Comparison of ENCODE assay signal across 9 cellular contexts in the genomic region with DNA sequence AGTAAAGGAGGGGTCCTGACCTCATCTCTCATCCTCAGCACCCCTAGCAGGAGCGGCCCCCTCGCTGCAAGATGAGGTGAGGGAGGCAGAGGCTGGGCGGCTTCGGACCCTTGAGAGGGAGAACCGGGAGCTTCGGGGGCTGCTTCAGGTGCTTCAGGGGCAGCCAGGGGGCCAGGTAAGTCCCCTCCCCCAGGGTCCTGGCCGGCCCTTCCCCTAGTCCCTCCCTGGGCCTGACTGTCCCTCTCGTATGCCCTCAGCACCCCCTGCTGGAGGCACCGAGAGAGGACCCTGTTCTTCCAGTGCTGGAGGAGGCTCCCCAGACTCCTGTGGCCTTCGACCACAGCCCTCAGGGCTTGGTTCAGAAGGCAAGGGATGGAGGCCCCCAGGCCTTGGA. TPM values are rescaled to one million over a fixed set of nuclear protein-coding genes. Genes with fewer than 3 reads are reported as not detected.
DNase-seq lines count a peak whose midpoint lies in the region; ATAC-seq, FAIRE-seq and TF ChIP-seq lines count a peak whose summit lies in the region.
"Had no signal": no experiment of that assay in that cellular context is flagged by ENCODE, and none has a peak within 500 bp of the region (broad histone marks: within the 10 kb centered on the region; RNA-seq: fewer than 3 reads in every experiment).

No MANE protein-coding gene starts in this region.

- no peak overlapping the region for H3K27ac ChIP-seq in H9 (ENCODE audit: insufficient read length, low read depth, low read length)
- no peak overlapping the region for H3K27ac ChIP-seq in adrenal gland
- H3K27ac ChIP-seq in lower lobe of right lung = no peak overlapping the region
- H3K27ac ChIP-seq: KMS-11 had no signal

- H3K9me3 ChIP-seq in H9 (ENCODE audit: control insufficient read depth, low read depth, low read length) (no peaks in the 10 kb centered on the region), adrenal gland (replicated peaks in 1 of 3) (no peaks in the 10 kb centered on the region), lower lobe of right lung (no peaks in the 10 kb centered on the region)

- H3K27me3 Mint-ChIP-seq in H9 (ENCODE audit: low read depth) = peaks cover 16% of the 10 kb centered on the region

- no peak overlapping the region for H4K91ac ChIP-seq in H9 (ENCODE audit: insufficient read length, low read depth, low read length)

- H2AFZ ChIP-seq in H9 (ENCODE audit: low read length) = no peak overlapping the region

- 0 out of 7 replicates have a peak, but pooled peaks cover 0 to 2% (median 0%) of the 10 kb centered on the region in 3 experiments for H3K36me3 Mint-ChIP-seq in H9 (ENCODE audit: insufficient read depth in 1 of 3, low read depth in 3 of 3)

- no peak overlapping the region for H3K9ac ChIP-seq in H9 (ENCODE audit: extremely low read depth, insufficient read length, low read length)
- H3K9ac ChIP-seq: KMS-11 had no signal

- no peak overlapping the region for H3K27ac Mint-ChIP-seq in H9

- H3K14ac ChIP-seq in H9 (ENCODE audit: insufficient read depth, low read length) = no peak overlapping the region

- no peak for FAIRE-seq in D721Med (lab: Jason Lieb, UNC)

- H2BK15ac ChIP-seq in H9 (ENCODE audit: low read depth, low read length) = no peak overlapping the region

- H3K36me3 ChIP-seq in adrenal gland (replicated peaks in 1 of 2) = no peaks in the 10 kb centered on the region
- H3K36me3 ChIP-seq in lower lobe of right lung = peaks cover 15% of the 10 kb centered on the region

- no peak overlapping the region for H2BK120ac ChIP-seq in H9 (ENCODE audit: low read depth, low read length, poor library complexity, severe bottlenecking)

- DNase-seq in D721Med (ENCODE audit: insufficient read length, low spot score) = peak; percentile 79
- DNase-seq in H9 = peak; percentile 64
- peak in 2 of 7 donors; percentile 41 to 47 for DNase-seq in adrenal gland
- no peak for DNase-seq in lower lobe of right lung
- no peak for DNase-seq in NOMO-1 (lab: John Stamatoyannopoulos, UW; ENCODE audit: unreplicated experiment in 2 of 2)
- DNase-seq in NCI-H187 treated with DMSO at 0.1 percent for 48 hours (lab: John Stamatoyannopoulos, UW) = no peak
- DNase-seq: amniotic stem cell had no signal

- H3K56ac ChIP-seq in H9 (ENCODE audit: insufficient read length, low read depth, low read length) = no peak overlapping the region

- H3K23ac ChIP-seq in H9 (ENCODE audit: insufficient read length, low read depth, low read length) = no peak overlapping the region

- TF ChIP-seq POLR2A in adrenal gland (IDR thresholded peaks at IDR 0.05) = no peak

- peaks cover 17% of the 10 kb centered on the region for H3K23me2 ChIP-seq in H9 (ENCODE audit: insufficient read length, low read depth, low read length, poor library complexity, severe bottlenecking)

- ATAC-seq in lower lobe of right lung (no peak), GM18873 (IDR thresholded peaks at IDR 0.05; ENCODE audit: low FRiP score, unreplicated experiment) (no peak)

- no peak overlapping the region for H2BK20ac ChIP-seq in H9 (ENCODE audit: low read depth, low read length, poor library complexity, severe bottlenecking)

- no peak overlapping the region for H2BK5ac ChIP-seq in H9 (ENCODE audit: insufficient read length, low read length)

- no peak overlapping the region for H3T11ph ChIP-seq in H9 (ENCODE audit: low read length)

- H4K5ac ChIP-seq in H9 (ENCODE audit: insufficient read length, low read depth, low read length) = no peak overlapping the region

- TF ChIP-seq CTCF in D721Med (IDR thresholded peaks at IDR 0.05; ENCODE audit: insufficient read depth, missing control alignments) (peak; percentile 18), H9 (conservative IDR thresholded peaks at IDR 0.05) (peak; percentile 68), adrenal gland (IDR thresholded peaks at IDR 0.05) (peak in 4 of 6 experiments; percentile 22 to 32 (median 26)), lower lobe of right lung (IDR thresholded peaks at IDR 0.05) (peak; percentile 18)

- H3K4me1 ChIP-seq in H9 (ENCODE audit: insufficient read depth, low read length) (peaks cover 2% of the 10 kb centered on the region; the same call in 1 of the 2 replicates), adrenal gland (replicated peaks in 1 of 2) (peaks cover 6% of the 10 kb centered on the region in 2 donors), lower lobe of right lung (peaks cover 31% of the 10 kb centered on the region)

- H2AK5ac ChIP-seq in H9 (ENCODE audit: insufficient read length, low read length) = no peak overlapping the region

- H3K4ac ChIP-seq in H9 (ENCODE audit: low read depth, low read length) = no peak overlapping the region

- H3K18ac ChIP-seq in H9 (ENCODE audit: insufficient read length, low read depth, low read length) = no peak overlapping the region

- H4K20me1 ChIP-seq in H9 (ENCODE audit: control insufficient read depth, insufficient read depth, insufficient read length) = peaks cover 3% of the 10 kb centered on the region

- no peak overlapping the region for H3K4me3 ChIP-seq in adrenal gland
- H3K4me3 ChIP-seq in lower lobe of right lung = no peak overlapping the region

- intact Hi-C loops in adrenal gland (cut with DNase I) = no loop called here
- intact Hi-C loops in lower lobe of right lung (cut with DNase I) = no loop called here

- H3K4me2 ChIP-seq in H9 (ENCODE audit: insufficient read depth, insufficient read length, low read length) = no peak overlapping the region
- H3K4me2 ChIP-seq: KMS-11 had no signal

- H4K8ac ChIP-seq in H9 (replicated peaks; ENCODE audit: insufficient read length, low read depth, low read length) = no peak overlapping the region

- no peak overlapping the region for H3K4me3 Mint-ChIP-seq in H9

- no peaks in the 10 kb centered on the region for H3K79me1 ChIP-seq in H9 (ENCODE audit: insufficient read depth, low read depth, low read length, poor library complexity, severe bottlenecking)

- no peaks in the 10 kb centered on the region for H3K9me3 Mint-ChIP-seq in H9

- no peak overlapping the region for H2BK12ac ChIP-seq in H9 (ENCODE audit: insufficient read length, low read depth, low read length)

- no CpG with 5 or more reads among the region's 10 CpGs for WGBS in H9 (ENCODE audit: extremely low coverage, insufficient read length, low lambda C conversion rate)
- WGBS in adrenal gland, 4 donors = 61 to 75% (median 72%) methylated on average over 5 to 10 of the region's 10 CpGs

- no peaks in the 10 kb centered on the region for H3K79me2 ChIP-seq in H9 (ENCODE audit: insufficient read depth, low read length)

- H3K4me1 Mint-ChIP-seq in H9 = peaks cover 7 to 38% of the 10 kb centered on the region in 2 experiments

- H3K27me3 ChIP-seq in H9 (ENCODE audit: insufficient read depth, low read length) (no peaks in the 10 kb centered on the region), adrenal gland (no peaks in the 10 kb centered on the region), lower lobe of right lung (ENCODE audit: low read depth) (no peaks in the 10 kb centered on the region)

RNA-seq across cellular contexts. Expression of gene CCDC88B, which starts 3.7 kb away (rescaled TPM):
- total RNA-seq in H9 (2021) (11.2 and 12.2 TPM in 2 replicates), adrenal gland (10 to 100 TPM in 7 of 8 donors, 1 to 10 TPM in 1; 8.9 to 22.6 (median 14.5) TPM), lower lobe of right lung (40.0 TPM)
- 100 to 1,000 TPM in 1 of 3 donors, 10 to 100 TPM in 1, 1 to 10 TPM in 1; 5.1 to 143 (median 47.9) TPM for polyA plus RNA-seq in adrenal gland

RNA-seq across cellular contexts. Expression of gene RPS6KA4, which starts 15.2 kb away (rescaled TPM):
- total RNA-seq in H9 (2021) (10.8 and 11.1 TPM in 2 replicates), adrenal gland (10 to 100 TPM; 13.4 to 89.3 (median 27.0) TPM), lower lobe of right lung (36.1 TPM)
- 10 to 100 TPM in 2 of 3 donors, 1 to 10 TPM in 1; 4.9 to 29.8 (median 14.4) TPM for polyA plus RNA-seq in adrenal gland

RNA-seq across cellular contexts. Expression of gene PRDX5, which starts 25.8 kb away (rescaled TPM):
- total RNA-seq in H9 (2021) = 225 and 228 TPM in 2 replicates
- 100 to 1,000 TPM; 324 to 684 (median 429) TPM for total RNA-seq in adrenal gland
- 100 to 1,000 TPM; 403 to 713 (median 555) TPM for polyA plus RNA-seq in adrenal gland
- total RNA-seq in lower lobe of right lung = 203 TPM

RNA-seq across cellular contexts. Expression of gene TRMT112, which starts 26.4 kb away (rescaled TPM):
- total RNA-seq in H9 (2021) = 315 and 341 TPM in 2 replicates
- 100 to 1,000 TPM; 286 to 991 (median 377) TPM for total RNA-seq in adrenal gland
- polyA plus RNA-seq in adrenal gland = 100 to 1,000 TPM; 362 to 855 (median 658) TPM
- total RNA-seq in lower lobe of right lung = 178 TPM

RNA-seq across cellular contexts. Expression of gene ESRRA, which starts 38.4 kb away (rescaled TPM):
- total RNA-seq in H9 (2021) = 42.3 and 44.0 TPM in 2 replicates
- 10 to 100 TPM; 33.2 to 74.4 (median 58.7) TPM for total RNA-seq in adrenal gland
- polyA plus RNA-seq in adrenal gland = 10 to 100 TPM; 18.2 to 62.1 (median 56.0) TPM
- 47.9 TPM for total RNA-seq in lower lobe of right lung

Comparison
In these comparisons a context has a peak if more than half of its experiments do, and no peak if none do; other contexts are left out.
1. DNase-seq: peak in D721Med (single experiment) and H9 (single experiment); none in lower lobe of right lung (single experiment), NOMO-1 (0 of 2) and NCI-H187 treated with DMSO at 0.1 percent for 48 hours (single experiment).
2. CTCF ChIP-seq: peak in every context shown above with its lines; median percentile 68 in H9; 26 in adrenal gland; 18 in D721Med; 18 in lower lobe of right lung.